ENCODE assay signal across 26 cellular contexts in the genomic region with DNA sequence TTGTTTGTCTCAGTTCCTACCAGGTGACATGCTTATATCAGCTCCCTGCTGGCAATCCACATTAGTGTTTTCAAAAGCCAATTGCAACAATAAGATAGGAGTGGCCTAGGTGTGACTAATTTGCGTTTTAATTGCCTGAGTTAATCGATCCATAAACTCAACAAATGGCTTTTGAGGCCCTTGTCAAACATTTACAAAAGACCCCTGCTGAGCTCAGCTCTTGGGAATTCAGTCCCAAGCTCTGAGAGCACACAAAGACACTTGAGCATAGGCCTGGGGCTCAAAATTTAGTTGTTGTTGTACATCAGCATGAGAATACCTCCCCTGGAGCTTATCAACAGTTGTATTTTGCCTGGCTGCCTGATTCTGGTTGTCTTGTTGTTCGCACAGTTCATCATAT.
"Had no signal": no experiment of that assay in that cellular context is flagged by ENCODE, and none has a peak within 500 bp of the region (broad histone marks: within the 10 kb centered on the region; RNA-seq: fewer than 3 reads in every experiment).

No MANE protein-coding gene starts in this region.

- H3K36me3 Mint-ChIP-seq: naive thymus-derived CD8-positive, alpha-beta T cell; stimulated activated naive B cell treated with anti-CD40 and anti-IgM and Interleukin-4, amounts not matched to agents 10 μg/mL and 1 μg/mL and 100 μg/mL, for 72 hours had no signal

- DNase-seq: dorsolateral prefrontal cortex; effector CD4-positive, alpha-beta T cell; endodermal cell; foreskin keratinocyte; heart left ventricle; left cardiac atrium; left lung; mesenchymal stem cell; midbrain; naive thymus-derived CD8-positive, alpha-beta T cell; nephron progenitor cell; occipital lobe; ovary; posterior cingulate gyrus; psoas muscle; right cardiac atrium; sigmoid colon; stimulated activated CD4-positive, alpha-beta T cell treated with anti-CD3 and anti-CD28 coated beads, Interleukin-2, amount 100 ng/mL, for 24 hours; stimulated activated naive B cell treated with anti-CD40 and anti-IgM and Interleukin-4, amounts not matched to agents 10 μg/mL and 1 μg/mL and 100 μg/mL, for 72 hours; upper lobe of left lung had no signal

- H3K9me3 Mint-ChIP-seq: endodermal cell; nephron progenitor cell; stimulated activated naive CD8-positive, alpha-beta T cell treated with anti-CD3 and anti-CD28 coated beads, Interleukin-15, Interleukin-2, amounts not matched to agents 100 ng/mL and 50 ng/mL, for 24 hours had no signal

- H3K27ac ChIP-seq: dorsolateral prefrontal cortex, esophagus muscularis mucosa, foreskin keratinocyte, gastroesophageal sphincter, heart left ventricle, hepatocyte, left lung, ovary, psoas muscle, sigmoid colon, thoracic aorta, tibial nerve, upper lobe of left lung had no signal

- H3K4me1 ChIP-seq: esophagus muscularis mucosa, foreskin keratinocyte, gastroesophageal sphincter, heart left ventricle, left lung, psoas muscle, sigmoid colon, tibial nerve, upper lobe of left lung had no signal

- H3K27ac Mint-ChIP-seq: endodermal cell; naive thymus-derived CD8-positive, alpha-beta T cell; nephron progenitor cell; stimulated activated naive B cell treated with anti-CD40 and anti-IgM and Interleukin-4, amounts not matched to agents 10 μg/mL and 1 μg/mL and 100 μg/mL, for 72 hours; stimulated activated naive CD8-positive, alpha-beta T cell treated with anti-CD3 and anti-CD28 coated beads, Interleukin-15, Interleukin-2, amounts not matched to agents 100 ng/mL and 50 ng/mL, for 24 hours had no signal

- H3K27me3 ChIP-seq: dorsolateral prefrontal cortex, esophagus muscularis mucosa, foreskin keratinocyte, gastroesophageal sphincter, heart left ventricle, hepatocyte, left lung, ovary, sigmoid colon, tibial nerve, upper lobe of left lung had no signal

- H3K4me3 Mint-ChIP-seq: endodermal cell; naive thymus-derived CD8-positive, alpha-beta T cell; nephron progenitor cell; stimulated activated naive B cell treated with anti-CD40 and anti-IgM and Interleukin-4, amounts not matched to agents 10 μg/mL and 1 μg/mL and 100 μg/mL, for 72 hours; stimulated activated naive CD8-positive, alpha-beta T cell treated with anti-CD3 and anti-CD28 coated beads, Interleukin-15, Interleukin-2, amounts not matched to agents 100 ng/mL and 50 ng/mL, for 24 hours had no signal

- H3K27me3 Mint-ChIP-seq: stimulated activated naive B cell treated with anti-CD40 and anti-IgM and Interleukin-4, amounts not matched to agents 10 μg/mL and 1 μg/mL and 100 μg/mL, for 72 hours; stimulated activated naive CD8-positive, alpha-beta T cell treated with anti-CD3 and anti-CD28 coated beads, Interleukin-15, Interleukin-2, amounts not matched to agents 100 ng/mL and 50 ng/mL, for 24 hours had no signal

- H3K4me1 Mint-ChIP-seq: endodermal cell; naive thymus-derived CD8-positive, alpha-beta T cell; nephron progenitor cell; stimulated activated naive B cell treated with anti-CD40 and anti-IgM and Interleukin-4, amounts not matched to agents 10 μg/mL and 1 μg/mL and 100 μg/mL, for 72 hours had no signal

- H3K9me3 ChIP-seq: esophagus muscularis mucosa, gastroesophageal sphincter, heart left ventricle, ovary, psoas muscle, sigmoid colon, thoracic aorta, upper lobe of left lung had no signal

- H3K4me3 ChIP-seq: dorsolateral prefrontal cortex, esophagus muscularis mucosa, gastroesophageal sphincter, heart left ventricle, hepatocyte, left lung, ovary, psoas muscle, sigmoid colon, thoracic aorta, tibial nerve, upper lobe of left lung had no signal

- H3K36me3 ChIP-seq: esophagus muscularis mucosa, gastroesophageal sphincter, heart left ventricle, left lung, ovary, sigmoid colon, thoracic aorta, tibial nerve, upper lobe of left lung had no signal
